ENCODE assay signal across 1 cellular context in the genomic region with DNA sequence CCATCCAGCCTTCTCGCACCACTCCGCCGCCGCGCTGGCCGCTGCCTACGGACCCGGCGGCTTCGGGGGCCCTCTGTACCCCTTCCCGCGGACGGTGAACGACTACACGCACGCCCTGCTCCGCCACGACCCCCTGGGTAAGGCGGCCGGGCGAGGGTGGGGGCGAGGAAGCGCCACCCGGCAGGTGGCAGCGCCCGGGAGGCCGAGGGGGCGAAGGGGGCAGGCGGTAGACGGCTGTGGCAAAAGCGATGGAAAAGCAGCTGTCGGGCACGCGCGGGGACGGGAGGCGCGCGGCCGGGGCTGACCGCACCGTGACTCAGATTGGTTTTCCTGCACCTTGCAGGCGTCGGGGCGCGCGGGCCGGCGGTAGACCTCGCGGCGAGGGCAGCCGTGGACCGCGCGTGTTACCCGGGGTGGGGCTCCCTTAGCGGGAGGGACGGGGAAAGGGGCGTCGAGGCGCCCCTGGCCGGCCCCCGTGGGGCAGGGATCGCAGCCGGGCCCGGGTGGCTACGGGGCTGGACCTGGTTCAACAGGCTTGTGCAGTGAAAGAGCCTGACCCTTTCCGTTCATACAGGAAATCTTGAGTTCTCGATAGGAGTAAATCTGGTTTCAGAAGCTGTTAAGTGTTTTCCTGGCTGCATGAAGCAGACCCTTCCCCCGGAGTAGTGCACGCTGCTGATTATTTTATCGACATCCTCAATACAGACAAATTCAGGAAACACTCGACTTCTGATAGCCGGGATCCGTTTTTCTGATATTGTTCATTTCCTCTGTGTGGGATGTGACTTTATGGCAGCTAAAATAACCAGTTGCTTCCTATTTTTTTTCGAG.
A peak's percentile ranks its signal among the peaks of the same experiment; 100 is the strongest.
TF ChIP-seq lines count a peak whose summit lies in the region.

No MANE protein-coding gene starts in this region.

TF ChIP-seq in SK-N-SH, 30 proteins besides CTCF, POLR2A, EP300 and RAD21 (continued from another document):
- TF ChIP-seq RXRA (IDR thresholded peaks at IDR 0.05; ENCODE audit: borderline replicate concordance, low read depth) (no peak), FOSL2 (IDR thresholded peaks at IDR 0.05; ENCODE audit: borderline replicate concordance, low read depth) (peak; percentile 29; the same call in 1 of the 2 replicates), NFIC (IDR thresholded peaks at IDR 0.05; ENCODE audit: borderline replicate concordance) (no peak)
- TF ChIP-seq, protein P1, sequence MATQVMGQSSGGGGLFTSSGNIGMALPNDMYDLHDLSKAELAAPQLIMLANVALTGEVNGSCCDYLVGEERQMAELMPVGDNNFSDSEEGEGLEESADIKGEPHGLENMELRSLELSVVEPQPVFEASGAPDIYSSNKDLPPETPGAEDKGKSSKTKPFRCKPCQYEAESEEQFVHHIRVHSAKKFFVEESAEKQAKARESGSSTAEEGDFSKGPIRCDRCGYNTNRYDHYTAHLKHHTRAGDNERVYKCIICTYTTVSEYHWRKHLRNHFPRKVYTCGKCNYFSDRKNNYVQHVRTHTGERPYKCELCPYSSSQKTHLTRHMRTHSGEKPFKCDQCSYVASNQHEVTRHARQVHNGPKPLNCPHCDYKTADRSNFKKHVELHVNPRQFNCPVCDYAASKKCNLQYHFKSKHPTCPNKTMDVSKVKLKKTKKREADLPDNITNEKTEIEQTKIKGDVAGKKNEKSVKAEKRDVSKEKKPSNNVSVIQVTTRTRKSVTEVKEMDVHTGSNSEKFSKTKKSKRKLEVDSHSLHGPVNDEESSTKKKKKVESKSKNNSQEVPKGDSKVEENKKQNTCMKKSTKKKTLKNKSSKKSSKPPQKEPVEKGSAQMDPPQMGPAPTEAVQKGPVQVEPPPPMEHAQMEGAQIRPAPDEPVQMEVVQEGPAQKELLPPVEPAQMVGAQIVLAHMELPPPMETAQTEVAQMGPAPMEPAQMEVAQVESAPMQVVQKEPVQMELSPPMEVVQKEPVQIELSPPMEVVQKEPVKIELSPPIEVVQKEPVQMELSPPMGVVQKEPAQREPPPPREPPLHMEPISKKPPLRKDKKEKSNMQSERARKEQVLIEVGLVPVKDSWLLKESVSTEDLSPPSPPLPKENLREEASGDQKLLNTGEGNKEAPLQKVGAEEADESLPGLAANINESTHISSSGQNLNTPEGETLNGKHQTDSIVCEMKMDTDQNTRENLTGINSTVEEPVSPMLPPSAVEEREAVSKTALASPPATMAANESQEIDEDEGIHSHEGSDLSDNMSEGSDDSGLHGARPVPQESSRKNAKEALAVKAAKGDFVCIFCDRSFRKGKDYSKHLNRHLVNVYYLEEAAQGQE (IDR thresholded peaks at IDR 0.05; ENCODE audit: low read depth, low read length), result no peak
TF ChIP-seq in SK-N-SH: peak in this region for 2.
